Comparison of ENCODE assay signal across 11 cellular contexts in the genomic region with DNA sequence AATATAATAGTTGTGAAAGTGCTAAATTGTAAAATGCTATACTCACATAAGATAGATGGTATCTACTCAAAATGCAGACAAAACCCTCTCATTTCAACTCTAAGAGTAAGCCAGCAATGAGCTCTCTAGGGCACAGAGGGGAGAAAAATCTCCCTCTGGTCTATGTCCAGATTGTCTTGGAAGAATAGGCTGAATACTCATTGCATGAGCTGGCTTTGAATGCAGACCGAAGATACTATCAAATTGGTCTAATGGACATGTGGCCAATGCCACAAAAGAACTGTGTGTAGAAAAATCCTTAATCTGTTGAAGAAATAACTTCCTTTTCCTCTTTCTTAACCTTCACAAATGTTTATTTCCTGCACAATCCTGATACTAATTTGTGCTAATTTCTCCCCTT. TPM values are rescaled to one million over a fixed set of nuclear protein-coding genes. Genes with fewer than 3 reads are reported as not detected.
DNase-seq lines count a peak whose midpoint lies in the region; ATAC-seq, FAIRE-seq and TF ChIP-seq lines count a peak whose summit lies in the region.
"Had no signal": no experiment of that assay in that cellular context is flagged by ENCODE, and none has a peak within 500 bp of the region (broad histone marks: within the 10 kb centered on the region; RNA-seq: fewer than 3 reads in every experiment).

No MANE protein-coding gene starts in this region.

- H3K9me3 Mint-ChIP-seq in activated CD4-positive, alpha-beta T cell treated with anti-CD3 and anti-CD28 coated beads, Interleukin-2, amount 10 ng/mL, durations not matched to agents 24 days and 14 days, result no peaks in the 10 kb centered on the region
- no peaks in the 10 kb centered on the region for H3K9me3 Mint-ChIP-seq in stimulated activated memory B cell treated with anti-CD40 and anti-IgM and Interleukin-4, amounts not matched to agents 10 μg/mL and 1 μg/mL and 100 μg/mL, for 72 hours

- H2AFZ ChIP-seq in endothelial cell of umbilical vein (ENCODE audit: low read depth, low read length), result no peak overlapping the region

- peaks cover 24% of the 10 kb centered on the region for H3K4me1 Mint-ChIP-seq in activated CD4-positive, alpha-beta T cell treated with anti-CD3 and anti-CD28 coated beads, Interleukin-2, amount 10 ng/mL, durations not matched to agents 24 days and 14 days
- peaks cover 28% of the 10 kb centered on the region for H3K4me1 Mint-ChIP-seq in stimulated activated memory B cell treated with anti-CD40 and anti-IgM and Interleukin-4, amounts not matched to agents 10 μg/mL and 1 μg/mL and 100 μg/mL, for 72 hours

- H3K4me2 ChIP-seq in endothelial cell of umbilical vein (ENCODE audit: insufficient read depth, low read length), result peak overlapping the region; percentile 96

- H3K9ac ChIP-seq in endothelial cell of umbilical vein (replicated peaks; ENCODE audit: extremely low read depth, insufficient read depth, low read length), result peak overlapping the region; percentile 80

- peaks cover 13% of the 10 kb centered on the region for H3K79me2 ChIP-seq in endothelial cell of umbilical vein (ENCODE audit: control insufficient read depth, insufficient read depth, low read length)

- H3K36me3 ChIP-seq in RWPE2 (ENCODE audit: low read depth) (no peaks in the 10 kb centered on the region), endothelial cell of umbilical vein (ENCODE audit: control insufficient read depth in 2 of 2, extremely low read depth in 1 of 2, insufficient read depth in 2 of 2, low read length in 2 of 2) (no peaks in the 10 kb centered on the region)
- H3K36me3 ChIP-seq: upper lobe of left lung had no signal

- intact Hi-C loops in activated CD4-positive, alpha-beta T cell treated with anti-CD3 and anti-CD28 coated beads, Interleukin-2, amount 10 ng/mL, durations not matched to agents 24 days and 14 days (cut with micrococcal nuclease), result loop anchor here (5.0 kb wide), 1 partner anchor 314 kb away; a partner anchor contains a TSS
- intact Hi-C loops in endothelial cell of umbilical vein (cut with micrococcal nuclease), result loop anchor here (5.0 kb wide), 1 partner anchor 454 kb away; no protein-coding TSS in a partner anchor

- H3K27ac Mint-ChIP-seq in activated CD4-positive, alpha-beta T cell treated with anti-CD3 and anti-CD28 coated beads, Interleukin-2, amount 10 ng/mL, durations not matched to agents 24 days and 14 days, result peak overlapping the region; percentile 37
- H3K27ac Mint-ChIP-seq in stimulated activated memory B cell treated with anti-CD40 and anti-IgM and Interleukin-4, amounts not matched to agents 10 μg/mL and 1 μg/mL and 100 μg/mL, for 72 hours, result peak overlapping the region; percentile 17

- peak overlapping the region; percentile 16 for H3K27ac ChIP-seq in RWPE2 (ENCODE audit: poor library complexity, severe bottlenecking)
- peak overlapping the region; percentile 83 for H3K27ac ChIP-seq in endothelial cell of umbilical vein (ENCODE audit: insufficient read depth, low read depth, low read length)

- H3K4me3 ChIP-seq in RWPE2 (ENCODE audit: severe bottlenecking) (no peak overlapping the region), endothelial cell of umbilical vein (replicated peaks in 1 of 3; ENCODE audit: insufficient read depth in 1 of 3, low read depth in 1 of 3, low read length in 3 of 3) (peak overlapping the region in 1 of 3 experiments; percentile 70)
- H3K4me3 ChIP-seq: upper lobe of left lung had no signal

- H4K20me1 ChIP-seq in endothelial cell of umbilical vein (replicated peaks; ENCODE audit: control insufficient read depth, extremely low read depth, insufficient read depth, low read length), result no peaks in the 10 kb centered on the region

- peak overlapping the region; percentile 43 for H3K4me3 Mint-ChIP-seq in activated CD4-positive, alpha-beta T cell treated with anti-CD3 and anti-CD28 coated beads, Interleukin-2, amount 10 ng/mL, durations not matched to agents 24 days and 14 days
- peak overlapping the region; percentile 21 for H3K4me3 Mint-ChIP-seq in stimulated activated memory B cell treated with anti-CD40 and anti-IgM and Interleukin-4, amounts not matched to agents 10 μg/mL and 1 μg/mL and 100 μg/mL, for 72 hours

- no peak for TF ChIP-seq POLR2A in endothelial cell of umbilical vein (IDR thresholded peaks at IDR 0.05; ENCODE audit: low read depth, low read length)

- H3K9me1 ChIP-seq in endothelial cell of umbilical vein (replicated peaks; ENCODE audit: control insufficient read depth, extremely low read depth, insufficient read depth, low read length), result no peaks in the 10 kb centered on the region

- dilution Hi-C loops in endothelial cell of umbilical vein (cut with MboI; ENCODE audit: extremely low pct_ligation_motif_present, low sequenced_read_pairs), result no loop called here

- H3K27me3 ChIP-seq in RWPE2 (ENCODE audit: insufficient read depth, poor library complexity, severe bottlenecking), result no peaks in the 10 kb centered on the region
- no peaks in the 10 kb centered on the region for H3K27me3 ChIP-seq in endothelial cell of umbilical vein (ENCODE audit: control insufficient read depth in 2 of 2, insufficient read depth in 2 of 2, low read length in 2 of 2)
- H3K27me3 ChIP-seq: upper lobe of left lung had no signal

- FAIRE-seq in endothelial cell of umbilical vein (lab: Jason Lieb, UNC), result peak; percentile 56
- FAIRE-seq: keratinocyte had no signal

- no peak for TF ChIP-seq CTCF in RWPE2 (IDR thresholded peaks at IDR 0.05; ENCODE audit: poor library complexity, severe bottlenecking)
- no peak for TF ChIP-seq CTCF in endothelial cell of umbilical vein (IDR thresholded peaks at IDR 0.05; ENCODE audit: extremely low read depth in 1 of 2, insufficient read depth in 1 of 2, low read depth in 1 of 2, low read length in 2 of 2)

- DNase-seq in activated CD4-positive, alpha-beta T cell treated with anti-CD3 and anti-CD28 coated beads, Interleukin-2, amount 10 ng/mL, durations not matched to agents 24 days and 14 days, result no peak
- DNase-seq in activated CD4-positive, alpha-beta T cell treated with anti-CD3 and anti-CD28 coated beads for 48 hours, result no peak
- DNase-seq in RWPE2 (ENCODE audit: low spot score) (no peak), endothelial cell of umbilical vein (ENCODE audit: low read depth, low spot score) (peak; percentile 71)
- DNase-seq in stimulated activated naive CD4-positive, alpha-beta T cell treated with Interleukin-2 at 50 U/mL for 16 hours (lab: John Stamatoyannopoulos, UW), result no peak
- DNase-seq: NCI-H1105, upper lobe of left lung had no signal

- no peaks in the 10 kb centered on the region for H3K9me3 ChIP-seq in RWPE2 (ENCODE audit: severe bottlenecking)
- H3K9me3 ChIP-seq in endothelial cell of umbilical vein (replicated peaks; ENCODE audit: control insufficient read depth, insufficient read depth, low read length), result no peaks in the 10 kb centered on the region
- H3K9me3 ChIP-seq: upper lobe of left lung had no signal

- POLR2A ChIA-PET in endothelial cell of umbilical vein (lab: Charles Lee), result no interaction called here

- BruUV-seq in endothelial cell of umbilical vein (replicated peaks; lab: Mats Ljungman, UMichigan), result no TSS peak

- ATAC-seq in RWPE2 (ENCODE audit: low read depth) (peak; percentile 50; the same call in 1 of the 3 replicates), HG03521 (IDR thresholded peaks at IDR 0.05; ENCODE audit: unreplicated experiment) (no peak), GM18511 (IDR thresholded peaks at IDR 0.05; ENCODE audit: unreplicated experiment) (no peak)
- no peak for ATAC-seq in stimulated activated memory B cell treated with anti-CD40 and anti-IgM and Interleukin-4, amounts not matched to agents 10 μg/mL and 1 μg/mL and 100 μg/mL, for 72 hours

- H3K36me3 Mint-ChIP-seq in activated CD4-positive, alpha-beta T cell treated with anti-CD3 and anti-CD28 coated beads, Interleukin-2, amount 10 ng/mL, durations not matched to agents 24 days and 14 days (ENCODE audit: low read depth), result peaks cover 6% of the 10 kb centered on the region
- peaks cover 6% of the 10 kb centered on the region for H3K36me3 Mint-ChIP-seq in stimulated activated memory B cell treated with anti-CD40 and anti-IgM and Interleukin-4, amounts not matched to agents 10 μg/mL and 1 μg/mL and 100 μg/mL, for 72 hours

- H3K4me1 ChIP-seq in RWPE2 (ENCODE audit: insufficient read depth, poor library complexity, severe bottlenecking), result peaks cover 9% of the 10 kb centered on the region
- peaks cover 34% of the 10 kb centered on the region for H3K4me1 ChIP-seq in endothelial cell of umbilical vein (ENCODE audit: control insufficient read depth, extremely low read depth, insufficient read depth, low read length)

- no peaks in the 10 kb centered on the region for H3K27me3 Mint-ChIP-seq in activated CD4-positive, alpha-beta T cell treated with anti-CD3 and anti-CD28 coated beads, Interleukin-2, amount 10 ng/mL, durations not matched to agents 24 days and 14 days
- H3K27me3 Mint-ChIP-seq in stimulated activated memory B cell treated with anti-CD40 and anti-IgM and Interleukin-4, amounts not matched to agents 10 μg/mL and 1 μg/mL and 100 μg/mL, for 72 hours, result no peaks in the 10 kb centered on the region

- CTCF ChIA-PET in endothelial cell of umbilical vein (lab: Charles Lee), result interaction anchor here (0.9 to 1.7 kb wide), 2 partner anchors 12 to 314 kb away, joined by 3 to 10 read pairs; no protein-coding TSS in a partner anchor

TF ChIP-seq in endothelial cell of umbilical vein, 7 proteins besides CTCF, POLR2A, EP300 and RAD21 (continues in another document):
- TF ChIP-seq JUN (IDR thresholded peaks at IDR 0.05; ENCODE audit: borderline replicate concordance, insufficient read depth, insufficient read length, low read depth), result peak; percentile 15
- no peak for TF ChIP-seq FOS (IDR thresholded peaks at IDR 0.05; ENCODE audit: borderline replicate concordance, insufficient read depth, low read length)
- no peak for TF ChIP-seq POLR2AphosphoS5 (IDR thresholded peaks at IDR 0.05; ENCODE audit: insufficient read depth, low read depth, low read length)
- TF ChIP-seq MYC (IDR thresholded peaks at IDR 0.05; ENCODE audit: low read depth, low read length), result no peak
- TF ChIP-seq, protein P1, sequence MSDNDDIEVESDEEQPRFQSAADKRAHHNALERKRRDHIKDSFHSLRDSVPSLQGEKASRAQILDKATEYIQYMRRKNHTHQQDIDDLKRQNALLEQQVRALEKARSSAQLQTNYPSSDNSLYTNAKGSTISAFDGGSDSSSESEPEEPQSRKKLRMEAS (IDR thresholded peaks at IDR 0.05; ENCODE audit: insufficient read depth, insufficient read length), result no peak

RNA-seq across cellular contexts. Expression of a gene that starts 3.5 kb away (rescaled TPM):
- total RNA-seq in activated CD4-positive, alpha-beta T cell treated with anti-CD3 and anti-CD28 coated beads, Interleukin-2, amount 10 ng/mL, durations not matched to agents 24 days and 14 days, result 2.5 and 3.3 TPM in 2 replicates
- total RNA-seq in endothelial cell of umbilical vein, result 5.0 and 5.4 TPM in 2 replicates
- 2.4 and 2.6 TPM in 2 replicates for polyA plus RNA-seq in endothelial cell of umbilical vein
- 2.1 and 2.6 TPM in 2 replicates for polyA plus RNA-seq in endothelial cell of umbilical vein (2011; cell fraction: cytosol; rRNA removed)
- polyA plus RNA-seq in endothelial cell of umbilical vein (2011; cell fraction: nucleus; rRNA removed), result 3.3 and 3.6 TPM in 2 replicates
- 2.5 and 2.8 TPM in 2 replicates for polyA plus RNA-seq in endothelial cell of umbilical vein (2012)
- 10.1 and 11.7 TPM in 2 replicates for polyA minus RNA-seq in endothelial cell of umbilical vein
- 9.4 TPM for polyA minus RNA-seq in endothelial cell of umbilical vein (2011; cell fraction: cytosol; rRNA and poly(A)+ RNA removed)
- polyA minus RNA-seq in endothelial cell of umbilical vein (2011; cell fraction: nucleus; rRNA and poly(A)+ RNA removed), result 11.6 and 13.6 TPM in 2 replicates
